ENCODE assay signal across 8 cellular contexts in genomic region chr20:38805958-38806854, GRCh38. TPM values are rescaled to one million over a fixed set of nuclear protein-coding genes. Genes with fewer than 3 reads are reported as not detected.
DNase-seq lines count a peak whose midpoint lies in the region; ATAC-seq and TF ChIP-seq lines count a peak whose summit lies in the region.

No MANE protein-coding gene starts in this region.

- peaks cover 47% of the 10 kb centered on the region for H3K27me3 ChIP-seq in left ventricle myocardium inferior (ENCODE audit: low read depth)

- DNase-seq in NCI-H146 (lab: John Stamatoyannopoulos, UW) (peak; percentile 55), activated gamma-delta T cell (lab: John Stamatoyannopoulos, UW) (peak; percentile 46), left ventricle myocardium inferior (peak; percentile 18), retinal pigment epithelial cell (ENCODE audit: low read depth) (no peak), AG08396 (ENCODE audit: low spot score) (no peak), AG08395 (ENCODE audit: low spot score) (no peak)

- peak overlapping the region; percentile 91 for H3K27ac ChIP-seq in left ventricle myocardium inferior (replicated peaks)

- no peak for TF ChIP-seq CTCF in left ventricle myocardium inferior (IDR thresholded peaks at IDR 0.05; ENCODE audit: borderline replicate concordance)
- no peak for TF ChIP-seq CTCF in retinal pigment epithelial cell (conservative IDR thresholded peaks at IDR 0.05; ENCODE audit: low read depth, low read length)

- H3K9me3 ChIP-seq in left ventricle myocardium inferior (replicated peaks): no peaks in the 10 kb centered on the region

- no peaks in the 10 kb centered on the region for H3K36me3 ChIP-seq in left ventricle myocardium inferior

- H3K4me1 ChIP-seq in left ventricle myocardium inferior: peaks cover 67% of the 10 kb centered on the region

- H3K4me3 ChIP-seq in GM08714 (ENCODE audit: low read length): peak overlapping the region; percentile 81
- H3K4me3 ChIP-seq in left ventricle myocardium inferior: peak overlapping the region; percentile 72
- H3K4me3 ChIP-seq in retinal pigment epithelial cell (ENCODE audit: low read length): peak overlapping the region; percentile 42

- intact Hi-C loops in left ventricle myocardium inferior (cut with micrococcal nuclease): loop anchor here (10.0 kb wide), 1 partner anchor 69 kb away; no protein-coding TSS in a partner anchor

- no peak for ATAC-seq in HG02884 (IDR thresholded peaks at IDR 0.05; ENCODE audit: unreplicated experiment)

RNA-seq across cellular contexts. Expression of gene PPP1R16B, which starts 0.7 kb away (rescaled TPM):
- total RNA-seq in left ventricle myocardium inferior: 6.3 TPM

RNA-seq across cellular contexts. Expression of gene ACTR5, which starts 57.9 kb away (rescaled TPM):
- total RNA-seq in left ventricle myocardium inferior: 3.1 TPM

Comparison
In these comparisons a context has a peak if more than half of its experiments do, and no peak if none do; other contexts are left out.
1. DNase-seq: peak in NCI-H146 (single experiment), activated gamma-delta T cell (single experiment) and left ventricle myocardium inferior (single experiment); none in retinal pigment epithelial cell (single experiment), AG08396 (single experiment) and AG08395 (single experiment).
2. Peak in every context shown above with its lines, with median percentiles within 50 percentile points of each other: H3K4me3 ChIP-seq.